ENCODE assay signal across 8 cellular contexts in genomic region chr3:67790043-67790442, GRCh38.
DNase-seq lines count a peak whose midpoint lies in the region; ATAC-seq and TF ChIP-seq lines count a peak whose summit lies in the region.

No MANE protein-coding gene starts in this region.

- H3K9me3 ChIP-seq in cardiac muscle cell (ENCODE audit: low read depth) (no peaks in the 10 kb centered on the region), right atrium auricular region (peaks cover 0 to 3% of the 10 kb centered on the region in 2 donors), NT2/D1 (ENCODE audit: insufficient read depth, low read length) (no peaks in the 10 kb centered on the region), gastrocnemius medialis (no peaks in the 10 kb centered on the region)

- intact Hi-C loops in gastrocnemius medialis (cut with DNase I; ENCODE audit: low total_unique reads) = no loop called here

- H3K4me3 ChIP-seq in cardiac muscle cell = no peak overlapping the region
- H3K4me3 ChIP-seq in right atrium auricular region = no peak overlapping the region
- H3K4me3 ChIP-seq in NT2/D1 (ENCODE audit: insufficient read length, low read depth) = no peak overlapping the region
- H3K4me3 ChIP-seq in gastrocnemius medialis = no peak overlapping the region

- H3K9ac ChIP-seq in NT2/D1 (ENCODE audit: insufficient read length, low read depth) = no peak overlapping the region

- in situ Hi-C loops in gastrocnemius medialis (cut with MboI; ENCODE audit: low sequenced_read_pairs in 4 of 4) = no loop called here

- H3K27ac ChIP-seq in cardiac muscle cell (no peak overlapping the region), right atrium auricular region (no peak overlapping the region), foreskin keratinocyte (no peak overlapping the region), gastrocnemius medialis (no peak overlapping the region)

- H3K27me3 ChIP-seq in cardiac muscle cell = no peaks in the 10 kb centered on the region
- H3K27me3 ChIP-seq in right atrium auricular region = no peaks in the 10 kb centered on the region
- no peaks in the 10 kb centered on the region for H3K27me3 ChIP-seq in NT2/D1 (ENCODE audit: insufficient read depth, insufficient read length)
- H3K27me3 ChIP-seq in foreskin keratinocyte = no peaks in the 10 kb centered on the region
- H3K27me3 ChIP-seq in gastrocnemius medialis = no peaks in the 10 kb centered on the region

- peak; percentile 93 for ATAC-seq in HG02938 (IDR thresholded peaks at IDR 0.05; ENCODE audit: unreplicated experiment)
- peak; percentile 72 for ATAC-seq in foreskin keratinocyte
- ATAC-seq in gastrocnemius medialis = peak in 1 of 2 donors; percentile 62

- TF ChIP-seq CTCF in cardiac muscle cell (IDR thresholded peaks at IDR 0.05; ENCODE audit: low read depth, low read length) (peak; percentile 60), right atrium auricular region (IDR thresholded peaks at IDR 0.05) (peak in 1 of 2 donors; percentile 64), foreskin keratinocyte (conservative IDR thresholded peaks at IDR 0.05) (peak; percentile 63), gastrocnemius medialis (IDR thresholded peaks at IDR 0.05 in 4 of 5, conservative IDR thresholded peaks at IDR 0.05 in 1 of 5) (peak in 4 of 5 experiments; percentile 16 to 56 (median 40))

- TF ChIP-seq POLR2A in gastrocnemius medialis (IDR thresholded peaks at IDR 0.05) = no peak

- H3K36me3 ChIP-seq in cardiac muscle cell (no peaks in the 10 kb centered on the region), right atrium auricular region (no peaks in the 10 kb centered on the region), NT2/D1 (ENCODE audit: insufficient read depth, insufficient read length, low read length) (no peaks in the 10 kb centered on the region), gastrocnemius medialis (no peaks in the 10 kb centered on the region)

- H3K4me1 ChIP-seq in cardiac muscle cell (ENCODE audit: low read depth) = no peaks in the 10 kb centered on the region
- H3K4me1 ChIP-seq in right atrium auricular region = no peaks in the 10 kb centered on the region
- no peaks in the 10 kb centered on the region for H3K4me1 ChIP-seq in NT2/D1 (ENCODE audit: insufficient read depth, insufficient read length)
- H3K4me1 ChIP-seq in foreskin keratinocyte = no peaks in the 10 kb centered on the region
- H3K4me1 ChIP-seq in gastrocnemius medialis = no peaks in the 10 kb centered on the region

- DNase-seq in cardiac muscle cell (ENCODE audit: low read depth in 1 of 2, low spot score in 1 of 2) = peak; percentile 42 to 57
- DNase-seq in right atrium auricular region (ENCODE audit: low spot score) = no peak
- peak; percentile 57 for DNase-seq in NT2/D1 (ENCODE audit: low read depth, low spot score)
- DNase-seq in activated T-cell treated with anti-CD3 and anti-CD28 coated beads for 48 hours (ENCODE audit: low read depth) = peak; percentile 25
- DNase-seq in foreskin keratinocyte = peak; percentile 3 to 6
- no peak for DNase-seq in gastrocnemius medialis
- DNase-seq in DMS79 (lab: John Stamatoyannopoulos, UW) = no peak

Comparison
In these comparisons a context has a peak if more than half of its experiments do, and no peak if none do; other contexts are left out.
1. DNase-seq: peak in cardiac muscle cell (2 of 2), NT2/D1 (single experiment), activated T-cell treated with anti-CD3 and anti-CD28 coated beads for 48 hours (single experiment) and foreskin keratinocyte (2 of 2); none in right atrium auricular region (single experiment), gastrocnemius medialis (0 of 2) and DMS79 (single experiment).